Comparison of ENCODE assay signal across 1 cellular context in genomic region chr13:75549262-75550158, GRCh38.
TF ChIP-seq lines count a peak whose summit lies in the region.

Gene UCHL3 (plus strand): TSS chr13:75549791. CDS start chr13:75549821, 30 bp downstream.

TF ChIP-seq in HepG2, 621 proteins besides CTCF, POLR2A, EP300 and RAD21 (continued from another document and continues in another):
- TF ChIP-seq TRIM24 (CRISPR knock-in tag; IDR thresholded peaks at IDR 0.05), result no peak
- no peak for TF ChIP-seq MTA1 (CRISPR knock-in tag; IDR thresholded peaks at IDR 0.05; ENCODE audit: borderline replicate concordance)
- TF ChIP-seq ZNF12 (CRISPR knock-in tag; IDR thresholded peaks at IDR 0.05), result no peak
- TF ChIP-seq CEBPG (CRISPR knock-in tag; IDR thresholded peaks at IDR 0.05), result peak; percentile 70
- peak; percentile 98 for TF ChIP-seq MAX (IDR thresholded peaks at IDR 0.05)
- TF ChIP-seq ZSCAN5A (CRISPR knock-in tag; IDR thresholded peaks at IDR 0.05; ENCODE audit: borderline replicate concordance), result no peak
- TF ChIP-seq ZNF724P (CRISPR knock-in tag; IDR thresholded peaks at IDR 0.05; ENCODE audit: borderline replicate concordance), result no peak
- TF ChIP-seq HNRNPLL (IDR thresholded peaks at IDR 0.05; ENCODE audit: low read depth, low read length, poor library complexity, severe bottlenecking), result peak; percentile 72
- no peak for TF ChIP-seq ATAD3A (CRISPR knock-in tag; IDR thresholded peaks at IDR 0.05)
- no peak for TF ChIP-seq THAP7 (CRISPR knock-in tag; IDR thresholded peaks at IDR 0.05)
- no peak for TF ChIP-seq ZBTB43 (CRISPR knock-in tag; conservative IDR thresholded peaks at IDR 0.05)
- no peak for TF ChIP-seq E2F2 (CRISPR knock-in tag; IDR thresholded peaks at IDR 0.05; ENCODE audit: borderline replicate concordance)
- TF ChIP-seq ZNF720 (CRISPR knock-in tag; IDR thresholded peaks at IDR 0.05), result no peak
- no peak for TF ChIP-seq ZNF652 (CRISPR knock-in tag; IDR thresholded peaks at IDR 0.05; ENCODE audit: borderline replicate concordance, low read depth)
- TF ChIP-seq ZBTB20 (CRISPR knock-in tag; IDR thresholded peaks at IDR 0.05; ENCODE audit: borderline replicate concordance, low read depth), result 0 out of 2 replicates have a peak, but pooled peaks have one; percentile 54
- peak; percentile 89 for TF ChIP-seq ZSCAN21 (CRISPR knock-in tag; IDR thresholded peaks at IDR 0.05; ENCODE audit: borderline replicate concordance)
- TF ChIP-seq ZNF253 (CRISPR knock-in tag; IDR thresholded peaks at IDR 0.05; ENCODE audit: borderline replicate concordance), result no peak
- no peak for TF ChIP-seq ZNF678 (CRISPR knock-in tag; IDR thresholded peaks at IDR 0.05)
- no peak for TF ChIP-seq ZNF646 (CRISPR knock-in tag; IDR thresholded peaks at IDR 0.05)
- TF ChIP-seq ZUFSP (CRISPR knock-in tag; IDR thresholded peaks at IDR 0.05; ENCODE audit: borderline replicate concordance), result no peak
- peak; percentile 82; the same call in 1 of the 2 replicates for TF ChIP-seq YEATS4 (CRISPR knock-in tag; IDR thresholded peaks at IDR 0.05; ENCODE audit: borderline replicate concordance)
- no peak for TF ChIP-seq FUBP1 (CRISPR knock-in tag; IDR thresholded peaks at IDR 0.05; ENCODE audit: borderline replicate concordance)
- TF ChIP-seq DBP (CRISPR knock-in tag; IDR thresholded peaks at IDR 0.05; ENCODE audit: not compliant biosample characterization), result no peak
- TF ChIP-seq HES4 (CRISPR knock-in tag; IDR thresholded peaks at IDR 0.05; ENCODE audit: borderline replicate concordance), result peak; percentile 73; the same call in 1 of the 2 replicates
- peak; percentile 84 for TF ChIP-seq ZNF605 (CRISPR knock-in tag; IDR thresholded peaks at IDR 0.05)
- no peak for TF ChIP-seq ZBTB14 (CRISPR knock-in tag; IDR thresholded peaks at IDR 0.05)
- peak; percentile 38; the same call in 1 of the 2 replicates for TF ChIP-seq MAFF (IDR thresholded peaks at IDR 0.05; ENCODE audit: low read depth, low read length)
- peak; percentile 79 for TF ChIP-seq MIER2 (CRISPR knock-in tag; IDR thresholded peaks at IDR 0.05)
- no peak for TF ChIP-seq FOXP4 (CRISPR knock-in tag; IDR thresholded peaks at IDR 0.05)
- no peak for TF ChIP-seq MLLT10 (CRISPR knock-in tag; IDR thresholded peaks at IDR 0.05)
